ENCODE assay signal across 24 cellular contexts in genomic region chr2:37633234-37633633, GRCh38.
"Had no signal": no experiment of that assay in that cellular context is flagged by ENCODE, and none has a peak within 500 bp of the region (broad histone marks: within the 10 kb centered on the region; RNA-seq: fewer than 3 reads in every experiment).

No MANE protein-coding gene starts in this region.

- H3K9me3 ChIP-seq: adrenal gland, testis, upper lobe of left lung had no signal

- H3K36me3 ChIP-seq: adrenal gland, upper lobe of left lung had no signal

- DNase-seq: activated CD4-positive, alpha-beta T cell treated with anti-CD3 and anti-CD28 coated beads for 36 hours; activated CD4-positive, alpha-beta T cell treated with anti-CD3 and anti-CD28 coated beads, Interleukin-2, amount 50 U/mL, for 48 hours; activated CD8-positive, alpha-beta memory T cell treated with anti-CD3 and anti-CD28 coated beads, Interleukin-2, amount 10 ng/mL, durations not matched to agents 7 days and 5 days; activated naive CD4-positive, alpha-beta T cell treated with anti-CD3 and anti-CD28 coated beads for 36 hours; adrenal gland; dermis blood vessel endothelial cell; effector memory CD4-positive, alpha-beta T cell; foreskin melanocyte; glutamatergic neuron; hypothalamus; kidney; right cardiac atrium; small intestine; stimulated activated CD4-positive, alpha-beta T cell treated with anti-CD3 and anti-CD28 coated beads, Interleukin-4, amount 100 ng/mL, for 1 hour; SW 1271; testis; upper lobe of left lung had no signal

- H3K9me3 Mint-ChIP-seq: activated naive CD4-positive, alpha-beta T cell treated with anti-CD3 and anti-CD28 coated beads for 36 hours; stimulated activated memory B cell treated with anti-CD40 and anti-IgM and Interleukin-4, amounts not matched to agents 10 μg/mL and 1 μg/mL and 100 μg/mL, for 72 hours; T-helper 2 cell treated with Interferon-gamma antibody and Interleukin-4, amounts not matched to agents 5 μg/mL and 100 μg/mL, for 36 hours; WTC11 had no signal

- H3K4me1 ChIP-seq: adrenal gland, testis had no signal

- H3K36me3 Mint-ChIP-seq: stimulated activated memory B cell treated with anti-CD40 and anti-IgM and Interleukin-4, amounts not matched to agents 10 μg/mL and 1 μg/mL and 100 μg/mL, for 72 hours; WTC11 had no signal

- H3K4me3 ChIP-seq: adrenal gland, testis, upper lobe of left lung had no signal

- H3K27ac Mint-ChIP-seq: activated CD8-positive, alpha-beta memory T cell treated with anti-CD3 and anti-CD28 coated beads, Interleukin-2, amount 10 ng/mL, durations not matched to agents 7 days and 5 days; activated naive CD4-positive, alpha-beta T cell treated with anti-CD3 and anti-CD28 coated beads for 36 hours; progenitor cell of endocrine pancreas; T-helper 2 cell treated with Interferon-gamma antibody and Interleukin-4, amounts not matched to agents 5 μg/mL and 100 μg/mL, for 36 hours; WTC11 had no signal

- FAIRE-seq: bronchial epithelial cell, kidney, small intestine had no signal

- H3K27me3 ChIP-seq: adrenal gland, testis, upper lobe of left lung had no signal

- H3K4me3 Mint-ChIP-seq: activated CD4-positive, alpha-beta T cell treated with anti-CD3 and anti-CD28 coated beads for 36 hours; activated CD8-positive, alpha-beta memory T cell treated with anti-CD3 and anti-CD28 coated beads, Interleukin-2, amount 10 ng/mL, durations not matched to agents 7 days and 5 days; activated naive CD4-positive, alpha-beta T cell treated with anti-CD3 and anti-CD28 coated beads for 36 hours; neural crest cell; stimulated activated memory B cell treated with anti-CD40 and anti-IgM and Interleukin-4, amounts not matched to agents 10 μg/mL and 1 μg/mL and 100 μg/mL, for 72 hours; T-helper 2 cell treated with Interferon-gamma antibody and Interleukin-4, amounts not matched to agents 5 μg/mL and 100 μg/mL, for 36 hours; WTC11 had no signal

- H3K27ac ChIP-seq: adrenal gland, testis, upper lobe of left lung had no signal

- ATAC-seq: activated CD4-positive, alpha-beta T cell treated with anti-CD3 and anti-CD28 coated beads for 36 hours; activated CD8-positive, alpha-beta memory T cell treated with anti-CD3 and anti-CD28 coated beads, Interleukin-2, amount 10 ng/mL, durations not matched to agents 7 days and 5 days; left lobe of liver; right cardiac atrium; stimulated activated memory B cell treated with anti-CD40 and anti-IgM and Interleukin-4, amounts not matched to agents 10 μg/mL and 1 μg/mL and 100 μg/mL, for 72 hours; WTC11 had no signal

- H3K27me3 Mint-ChIP-seq: activated CD4-positive, alpha-beta T cell treated with anti-CD3 and anti-CD28 coated beads for 36 hours; activated CD8-positive, alpha-beta memory T cell treated with anti-CD3 and anti-CD28 coated beads, Interleukin-2, amount 10 ng/mL, durations not matched to agents 7 days and 5 days; stimulated activated memory B cell treated with anti-CD40 and anti-IgM and Interleukin-4, amounts not matched to agents 10 μg/mL and 1 μg/mL and 100 μg/mL, for 72 hours had no signal
